In the genomic region with DNA sequence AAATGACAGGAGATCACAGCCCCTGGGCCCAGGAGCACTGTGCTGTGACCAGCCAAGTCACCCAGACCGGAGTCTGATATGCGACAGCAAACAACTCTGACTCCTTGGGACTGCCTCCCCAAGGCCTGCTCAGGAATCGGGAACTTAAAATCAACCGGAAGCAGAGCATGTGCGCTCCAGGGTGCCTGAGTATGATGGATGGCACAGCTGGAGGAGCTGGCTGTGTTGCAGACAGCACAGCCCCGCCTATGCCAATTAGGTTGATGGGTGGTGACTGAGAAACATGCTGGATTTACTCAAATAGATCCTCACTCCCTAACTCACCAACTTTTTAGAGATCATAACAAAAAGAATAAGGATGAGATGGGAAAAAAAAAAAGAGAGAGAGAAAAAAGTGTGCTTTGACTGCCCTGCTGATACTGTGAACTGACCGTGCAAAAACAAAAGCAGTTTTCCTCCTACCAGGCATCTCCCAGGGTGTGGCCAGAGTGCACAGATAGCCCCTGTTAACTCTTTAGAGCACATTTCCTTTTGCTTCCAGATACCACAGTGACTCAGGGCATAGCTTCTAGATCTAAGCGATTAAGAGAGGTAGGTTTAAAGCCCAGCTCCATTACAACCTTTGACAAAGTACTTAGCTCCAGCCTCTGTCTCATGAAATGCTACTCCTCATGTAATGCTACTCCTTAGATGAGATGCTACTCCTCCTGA, we compare ENCODE assay signal across 1 cellular context.
TF ChIP-seq lines count a peak whose summit lies in the region.

No MANE protein-coding gene starts in this region.

TF ChIP-seq in HEK293, 187 proteins besides CTCF, POLR2A, EP300 and RAD21 (continued from another document):
- TF ChIP-seq, protein P1, sequence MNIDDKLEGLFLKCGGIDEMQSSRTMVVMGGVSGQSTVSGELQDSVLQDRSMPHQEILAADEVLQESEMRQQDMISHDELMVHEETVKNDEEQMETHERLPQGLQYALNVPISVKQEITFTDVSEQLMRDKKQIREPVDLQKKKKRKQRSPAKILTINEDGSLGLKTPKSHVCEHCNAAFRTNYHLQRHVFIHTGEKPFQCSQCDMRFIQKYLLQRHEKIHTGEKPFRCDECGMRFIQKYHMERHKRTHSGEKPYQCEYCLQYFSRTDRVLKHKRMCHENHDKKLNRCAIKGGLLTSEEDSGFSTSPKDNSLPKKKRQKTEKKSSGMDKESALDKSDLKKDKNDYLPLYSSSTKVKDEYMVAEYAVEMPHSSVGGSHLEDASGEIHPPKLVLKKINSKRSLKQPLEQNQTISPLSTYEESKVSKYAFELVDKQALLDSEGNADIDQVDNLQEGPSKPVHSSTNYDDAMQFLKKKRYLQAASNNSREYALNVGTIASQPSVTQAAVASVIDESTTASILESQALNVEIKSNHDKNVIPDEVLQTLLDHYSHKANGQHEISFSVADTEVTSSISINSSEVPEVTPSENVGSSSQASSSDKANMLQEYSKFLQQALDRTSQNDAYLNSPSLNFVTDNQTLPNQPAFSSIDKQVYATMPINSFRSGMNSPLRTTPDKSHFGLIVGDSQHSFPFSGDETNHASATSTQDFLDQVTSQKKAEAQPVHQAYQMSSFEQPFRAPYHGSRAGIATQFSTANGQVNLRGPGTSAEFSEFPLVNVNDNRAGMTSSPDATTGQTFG (tag by site-specific recombination; IDR thresholded peaks at IDR 0.05; ENCODE audit: borderline replicate concordance) = no peak
- TF ChIP-seq WT1 (tag by site-specific recombination; IDR thresholded peaks at IDR 0.05) = 0 out of 2 replicates have a peak, but pooled peaks have one; percentile 10
- TF ChIP-seq ZNF596 (tag by site-specific recombination; IDR thresholded peaks at IDR 0.05) = no peak
- TF ChIP-seq ZNF394 (tag by site-specific recombination; IDR thresholded peaks at IDR 0.05; ENCODE audit: borderline replicate concordance) = peak; percentile 90
- TF ChIP-seq ZNF266 (tag by site-specific recombination; IDR thresholded peaks at IDR 0.05; ENCODE audit: low read depth) = no peak
- TF ChIP-seq, protein P2, sequence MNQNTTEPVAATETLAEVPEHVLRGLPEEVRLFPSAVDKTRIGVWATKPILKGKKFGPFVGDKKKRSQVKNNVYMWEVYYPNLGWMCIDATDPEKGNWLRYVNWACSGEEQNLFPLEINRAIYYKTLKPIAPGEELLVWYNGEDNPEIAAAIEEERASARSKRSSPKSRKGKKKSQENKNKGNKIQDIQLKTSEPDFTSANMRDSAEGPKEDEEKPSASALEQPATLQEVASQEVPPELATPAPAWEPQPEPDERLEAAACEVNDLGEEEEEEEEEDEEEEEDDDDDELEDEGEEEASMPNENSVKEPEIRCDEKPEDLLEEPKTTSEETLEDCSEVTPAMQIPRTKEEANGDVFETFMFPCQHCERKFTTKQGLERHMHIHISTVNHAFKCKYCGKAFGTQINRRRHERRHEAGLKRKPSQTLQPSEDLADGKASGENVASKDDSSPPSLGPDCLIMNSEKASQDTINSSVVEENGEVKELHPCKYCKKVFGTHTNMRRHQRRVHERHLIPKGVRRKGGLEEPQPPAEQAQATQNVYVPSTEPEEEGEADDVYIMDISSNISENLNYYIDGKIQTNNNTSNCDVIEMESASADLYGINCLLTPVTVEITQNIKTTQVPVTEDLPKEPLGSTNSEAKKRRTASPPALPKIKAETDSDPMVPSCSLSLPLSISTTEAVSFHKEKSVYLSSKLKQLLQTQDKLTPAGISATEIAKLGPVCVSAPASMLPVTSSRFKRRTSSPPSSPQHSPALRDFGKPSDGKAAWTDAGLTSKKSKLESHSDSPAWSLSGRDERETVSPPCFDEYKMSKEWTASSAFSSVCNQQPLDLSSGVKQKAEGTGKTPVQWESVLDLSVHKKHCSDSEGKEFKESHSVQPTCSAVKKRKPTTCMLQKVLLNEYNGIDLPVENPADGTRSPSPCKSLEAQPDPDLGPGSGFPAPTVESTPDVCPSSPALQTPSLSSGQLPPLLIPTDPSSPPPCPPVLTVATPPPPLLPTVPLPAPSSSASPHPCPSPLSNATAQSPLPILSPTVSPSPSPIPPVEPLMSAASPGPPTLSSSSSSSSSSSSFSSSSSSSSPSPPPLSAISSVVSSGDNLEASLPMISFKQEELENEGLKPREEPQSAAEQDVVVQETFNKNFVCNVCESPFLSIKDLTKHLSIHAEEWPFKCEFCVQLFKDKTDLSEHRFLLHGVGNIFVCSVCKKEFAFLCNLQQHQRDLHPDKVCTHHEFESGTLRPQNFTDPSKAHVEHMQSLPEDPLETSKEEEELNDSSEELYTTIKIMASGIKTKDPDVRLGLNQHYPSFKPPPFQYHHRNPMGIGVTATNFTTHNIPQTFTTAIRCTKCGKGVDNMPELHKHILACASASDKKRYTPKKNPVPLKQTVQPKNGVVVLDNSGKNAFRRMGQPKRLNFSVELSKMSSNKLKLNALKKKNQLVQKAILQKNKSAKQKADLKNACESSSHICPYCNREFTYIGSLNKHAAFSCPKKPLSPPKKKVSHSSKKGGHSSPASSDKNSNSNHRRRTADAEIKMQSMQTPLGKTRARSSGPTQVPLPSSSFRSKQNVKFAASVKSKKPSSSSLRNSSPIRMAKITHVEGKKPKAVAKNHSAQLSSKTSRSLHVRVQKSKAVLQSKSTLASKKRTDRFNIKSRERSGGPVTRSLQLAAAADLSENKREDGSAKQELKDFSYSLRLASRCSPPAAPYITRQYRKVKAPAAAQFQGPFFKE (tag by site-specific recombination; IDR thresholded peaks at IDR 0.05; ENCODE audit: borderline replicate concordance) = no peak
- TF ChIP-seq ZNF157 (tag by site-specific recombination; IDR thresholded peaks at IDR 0.05) = no peak
- TF ChIP-seq ZNF37A (tag by site-specific recombination; IDR thresholded peaks at IDR 0.05) = no peak
- no peak for TF ChIP-seq ZNF830 (tag by site-specific recombination; IDR thresholded peaks at IDR 0.05; ENCODE audit: low read depth)
- TF ChIP-seq ZBTB17 (tag by site-specific recombination; IDR thresholded peaks at IDR 0.05) = 0 out of 2 replicates have a peak, but pooled peaks have one; percentile 22
- TF ChIP-seq ZXDB (tag by site-specific recombination; IDR thresholded peaks at IDR 0.05) = no peak
- no peak for TF ChIP-seq ZNF791 (tag by site-specific recombination; IDR thresholded peaks at IDR 0.05)
- TF ChIP-seq SP2 (tag by site-specific recombination; IDR thresholded peaks at IDR 0.05) = 0 out of 2 replicates have a peak, but pooled peaks have one; percentile 22
- TF ChIP-seq, protein P3, sequence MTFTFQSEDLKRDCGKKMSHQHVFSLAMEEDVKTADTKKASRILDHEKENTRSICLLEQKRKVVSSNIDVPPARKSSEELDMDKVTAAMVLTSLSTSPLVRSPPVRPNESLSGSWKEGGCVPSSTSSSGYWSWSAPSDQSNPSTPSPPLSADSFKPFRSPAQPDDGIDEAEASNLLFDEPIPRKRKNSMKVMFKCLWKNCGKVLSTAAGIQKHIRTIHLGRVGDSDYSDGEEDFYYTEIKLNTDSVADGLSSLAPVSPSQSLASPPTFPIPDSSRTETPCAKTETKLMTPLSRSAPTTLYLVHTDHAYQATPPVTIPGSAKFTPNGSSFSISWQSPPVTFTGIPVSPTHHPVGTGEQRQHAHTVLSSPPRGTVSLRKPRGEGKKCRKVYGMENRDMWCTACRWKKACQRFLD (tag by site-specific recombination; IDR thresholded peaks at IDR 0.05) = no peak
- TF ChIP-seq ZNF341 (tag by site-specific recombination; IDR thresholded peaks at IDR 0.05; ENCODE audit: low read depth) = peak; percentile 56
- TF ChIP-seq RBAK (tag by site-specific recombination; IDR thresholded peaks at IDR 0.05) = no peak
- TF ChIP-seq OSR2 (tag by site-specific recombination; IDR thresholded peaks at IDR 0.05) = peak; percentile 62
- TF ChIP-seq KLF7 (tag by site-specific recombination; IDR thresholded peaks at IDR 0.05; ENCODE audit: borderline replicate concordance) = no peak
- 0 out of 2 replicates have a peak, but pooled peaks have one; percentile 10 for TF ChIP-seq KLF9 (tag by site-specific recombination; IDR thresholded peaks at IDR 0.05; ENCODE audit: low read depth)
- TF ChIP-seq, protein P4, sequence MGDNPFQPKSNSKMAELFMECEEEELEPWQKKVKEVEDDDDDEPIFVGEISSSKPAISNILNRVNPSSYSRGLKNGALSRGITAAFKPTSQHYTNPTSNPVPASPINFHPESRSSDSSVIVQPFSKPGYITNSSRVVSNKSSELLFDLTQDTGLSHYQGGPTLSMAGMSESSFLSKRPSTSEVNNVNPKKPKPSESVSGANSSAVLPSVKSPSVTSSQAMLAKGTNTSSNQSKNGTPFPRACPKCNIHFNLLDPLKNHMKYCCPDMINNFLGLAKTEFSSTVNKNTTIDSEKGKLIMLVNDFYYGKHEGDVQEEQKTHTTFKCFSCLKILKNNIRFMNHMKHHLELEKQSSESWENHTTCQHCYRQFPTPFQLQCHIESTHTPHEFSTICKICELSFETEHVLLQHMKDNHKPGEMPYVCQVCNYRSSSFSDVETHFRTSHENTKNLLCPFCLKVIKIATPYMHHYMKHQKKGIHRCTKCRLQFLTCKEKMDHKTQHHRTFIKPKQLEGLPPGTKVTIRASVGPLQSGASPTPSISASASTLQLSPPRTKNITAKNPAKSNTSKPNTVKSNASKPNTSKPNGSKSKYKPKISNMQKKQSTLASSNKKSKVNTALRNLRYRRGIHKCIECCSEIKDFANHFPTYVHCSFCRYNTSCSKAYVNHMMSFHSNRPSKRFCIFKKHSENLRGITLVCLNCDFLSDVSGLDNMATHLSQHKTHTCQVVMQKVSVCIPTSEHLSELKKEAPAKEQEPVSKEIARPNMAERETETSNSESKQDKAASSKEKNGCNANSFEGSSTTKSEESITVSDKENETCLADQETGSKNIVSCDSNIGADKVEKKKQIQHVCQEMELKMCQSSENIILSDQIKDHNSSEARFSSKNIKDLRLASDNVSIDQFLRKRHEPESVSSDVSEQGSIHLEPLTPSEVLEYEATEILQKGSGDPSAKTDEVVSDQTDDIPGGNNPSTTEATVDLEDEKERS (tag by site-specific recombination; IDR thresholded peaks at IDR 0.05) = no peak
- TF ChIP-seq ZNF354C (tag by site-specific recombination; IDR thresholded peaks at IDR 0.05; ENCODE audit: borderline replicate concordance, low read depth) = no peak
- TF ChIP-seq BCL11A (tag by site-specific recombination; IDR thresholded peaks at IDR 0.05; ENCODE audit: low read depth) = no peak
- TF ChIP-seq ZNF600 (tag by site-specific recombination; IDR thresholded peaks at IDR 0.05) = peak; percentile 65
- no peak for TF ChIP-seq ZNF132 (tag by site-specific recombination; IDR thresholded peaks at IDR 0.05; ENCODE audit: borderline replicate concordance)
- TF ChIP-seq ZNF248 (tag by site-specific recombination; IDR thresholded peaks at IDR 0.05) = no peak
- TF ChIP-seq MEIS1 (CRISPR knock-in tag; IDR thresholded peaks at IDR 0.05; ENCODE audit: borderline replicate concordance) = peak; percentile 44; the same call in 1 of the 2 replicates
- peak; percentile 79 for TF ChIP-seq ZIC2 (tag by site-specific recombination; IDR thresholded peaks at IDR 0.05)
- TF ChIP-seq ZNF48 (tag by site-specific recombination; IDR thresholded peaks at IDR 0.05) = no peak
- no peak for TF ChIP-seq ZNF792 (tag by site-specific recombination; IDR thresholded peaks at IDR 0.05)
- TF ChIP-seq ZNF768 (tag by site-specific recombination; IDR thresholded peaks at IDR 0.05) = no peak
- no peak for TF ChIP-seq BCL11B (tag by site-specific recombination; IDR thresholded peaks at IDR 0.05; ENCODE audit: low read depth)
